In genomic region chr17:18140648-18141047, GRCh38 we compare ENCODE assay signal across 12 cellular contexts.
DNase-seq lines count a peak whose midpoint lies in the region; ATAC-seq, FAIRE-seq and TF ChIP-seq lines count a peak whose summit lies in the region.
"Had no signal": no experiment of that assay in that cellular context is flagged by ENCODE, and none has a peak within 500 bp of the region (broad histone marks: within the 10 kb centered on the region; RNA-seq: fewer than 3 reads in every experiment).

No MANE protein-coding gene starts in this region.

- no peak overlapping the region for H2AFZ ChIP-seq in DND-41 (ENCODE audit: low read depth, low read length)
- H2AFZ ChIP-seq: GM23338 had no signal

- H3K9ac ChIP-seq in DND-41 (ENCODE audit: low read depth, low read length), result no peak overlapping the region
- peak overlapping the region; percentile 40 for H3K9ac ChIP-seq in endocrine pancreas (ENCODE audit: control insufficient read depth, insufficient read depth, low read length)
- H3K9ac ChIP-seq: BLaER1, KMS-11 had no signal

- TF ChIP-seq CTCF in DND-41 (IDR thresholded peaks at IDR 0.05; ENCODE audit: borderline replicate concordance, extremely low read depth, low read length, poor library complexity, severe bottlenecking) (no peak), GM12874 (IDR thresholded peaks at IDR 0.05; ENCODE audit: insufficient read depth, low read depth, low read length) (0 out of 2 replicates have a peak, but pooled peaks have one; percentile 6)

- H3K79me2 ChIP-seq in DND-41 (ENCODE audit: insufficient read depth, low read length), result no peaks in the 10 kb centered on the region

- H3K36me3 ChIP-seq in DND-41 (ENCODE audit: insufficient read depth, low read length), result no peaks in the 10 kb centered on the region
- H3K36me3 ChIP-seq in endocrine pancreas (ENCODE audit: control insufficient read depth, insufficient read depth, low read length), result no peaks in the 10 kb centered on the region
- H3K36me3 ChIP-seq: BLaER1 had no signal

- 0 out of 3 replicates have a peak, but pooled peaks have one; percentile 13 for ATAC-seq in DND-41 (ENCODE audit: insufficient read depth, low read depth)

- H3K4me3 ChIP-seq in DND-41 (ENCODE audit: low read depth in 1 of 2, low read length in 2 of 2), result no peak overlapping the region
- no peak overlapping the region for H3K4me3 ChIP-seq in endocrine pancreas (ENCODE audit: control insufficient read depth, insufficient read depth, low read length)
- H3K4me3 ChIP-seq: BLaER1, GM23338 had no signal

- H3K9me3 ChIP-seq in DND-41 (ENCODE audit: insufficient read depth, low read length, severe bottlenecking), result no peaks in the 10 kb centered on the region
- H3K9me3 ChIP-seq in endocrine pancreas (ENCODE audit: control insufficient read depth, low read length), result no peaks in the 10 kb centered on the region
- H3K9me3 ChIP-seq: BLaER1 had no signal

- H3K4me1 ChIP-seq in DND-41 (ENCODE audit: insufficient read depth, low read length) (no peaks in the 10 kb centered on the region), endocrine pancreas (ENCODE audit: control insufficient read depth, insufficient read depth, low read length) (no peaks in the 10 kb centered on the region)

- no peak for DNase-seq in DND-41
- no peak for DNase-seq in HTR-8/SVneo (ENCODE audit: insufficient read length, low spot score)
- no peak for DNase-seq in NK-92 treated with Interleukin-12 subunit alpha and Interleukin-12 subunit beta, amount 100 ng/mL, for 24 hours (lab: John Stamatoyannopoulos, UW)
- no peak for DNase-seq in NCI-H226
- DNase-seq in NCI-H2196 treated with DMSO at 0.1 percent for 48 hours (lab: John Stamatoyannopoulos, UW; ENCODE audit: unreplicated experiment), result no peak
- no peak for DNase-seq in activated CD4-positive, alpha-beta T cell treated with anti-CD3 and anti-CD28 coated beads for 4 hours
- DNase-seq: DMS153 had no signal

- 0 out of 2 replicates have a peak, but pooled peaks cover 4% of the 10 kb centered on the region for H4K20me1 ChIP-seq in DND-41 (ENCODE audit: insufficient read depth, low read length)
- H4K20me1 ChIP-seq: BLaER1 had no signal

- H3K4me2 ChIP-seq in DND-41 (ENCODE audit: insufficient read depth, low read length), result no peak overlapping the region
- H3K4me2 ChIP-seq: BLaER1, GM23338, KMS-11 had no signal

- H3K27me3 ChIP-seq in DND-41 (ENCODE audit: insufficient read depth, low read length, poor library complexity), result no peaks in the 10 kb centered on the region
- H3K27me3 ChIP-seq in endocrine pancreas (ENCODE audit: control insufficient read depth, insufficient read depth, low read length), result peaks cover 7% of the 10 kb centered on the region
- H3K27me3 ChIP-seq: BLaER1 had no signal

- H3K27ac ChIP-seq in DND-41 (ENCODE audit: low read length), result no peak overlapping the region
- H3K27ac ChIP-seq: BLaER1, KMS-11 had no signal

- FAIRE-seq in HTR-8/SVneo (lab: Jason Lieb, UNC), result peak; percentile 60
